In genomic region chr13:47426126-47426849, GRCh38 we compare ENCODE assay signal across 12 cellular contexts.
DNase-seq lines count a peak whose midpoint lies in the region; ATAC-seq and TF ChIP-seq lines count a peak whose summit lies in the region.
"Had no signal": no experiment of that assay in that cellular context is flagged by ENCODE, and none has a peak within 500 bp of the region (broad histone marks: within the 10 kb centered on the region; RNA-seq: fewer than 3 reads in every experiment).

No MANE protein-coding gene starts in this region.

- no peak overlapping the region for H3K4me3 ChIP-seq in epithelial cell of proximal tubule (ENCODE audit: low read depth, low read length)
- H3K4me3 ChIP-seq: BLaER1, testis had no signal

- no peak for TF ChIP-seq CTCF in epithelial cell of proximal tubule (conservative IDR thresholded peaks at IDR 0.05; ENCODE audit: low read depth, low read length)
- TF ChIP-seq CTCF in GM13977 (IDR thresholded peaks at IDR 0.05; ENCODE audit: extremely low read depth, insufficient read depth, missing control alignments), result no peak

- ATAC-seq in GM18517 (IDR thresholded peaks at IDR 0.05; ENCODE audit: unreplicated experiment), result no peak

- peak; percentile 73 for DNase-seq in AG08395 (ENCODE audit: low spot score)
- peak; percentile 91 for DNase-seq in LHCN-M2 (ENCODE audit: low read depth)
- DNase-seq in epithelial cell of proximal tubule (ENCODE audit: low read depth), result peak; percentile 15
- peak; percentile 40 for DNase-seq in medulla oblongata (ENCODE audit: extremely low spot score)
- no peak for DNase-seq in activated CD4-positive, alpha-beta T cell treated with anti-CD3 and anti-CD28 coated beads, Interleukin-2, amount 50 U/mL, for 1 hour
- DNase-seq in NCI-H1105 treated with DMSO at 0.1 percent for 48 hours (lab: John Stamatoyannopoulos, UW), result no peak
- no peak for DNase-seq in GM13977 (ENCODE audit: low spot score)
- DNase-seq: activated T-cell treated with anti-CD3 and anti-CD28 coated beads for 4 hours, KG1, testis had no signal

- in situ Hi-C loops in GM13977 (cut with MboI; ENCODE audit: low pct_unique_long_range_greater_than_20kb, low sequenced_read_pairs, unreplicated experiment), result no loop called here

Comparison
In these comparisons a context has a peak if more than half of its experiments do, and no peak if none do; other contexts are left out.
1. DNase-seq: peak in AG08395 (single experiment), LHCN-M2 (single experiment), epithelial cell of proximal tubule (single experiment) and medulla oblongata (single experiment); none in activated CD4-positive, alpha-beta T cell treated with anti-CD3 and anti-CD28 coated beads, Interleukin-2, amount 50 U/mL, for 1 hour (single experiment), NCI-H1105 treated with DMSO at 0.1 percent for 48 hours (single experiment) and GM13977 (single experiment).